ENCODE assay signal across 13 cellular contexts in genomic region chr1:119587328-119587727, GRCh38.
DNase-seq lines count a peak whose midpoint lies in the region; ATAC-seq and TF ChIP-seq lines count a peak whose summit lies in the region.
"Had no signal": no experiment of that assay in that cellular context is flagged by ENCODE, and none has a peak within 500 bp of the region (broad histone marks: within the 10 kb centered on the region; RNA-seq: fewer than 3 reads in every experiment).

No MANE protein-coding gene starts in this region.

- WGBS in esophagus squamous epithelium, 2 donors, result 55 to 72% methylated on average over 3 of the region's 3 CpGs

- CTCF ChIA-PET in CD8-positive, alpha-beta T cell (lab: Charles Lee), result no interaction called here

- H3K27ac Mint-ChIP-seq in CD8-positive, alpha-beta T cell, result no peak overlapping the region

- no peaks in the 10 kb centered on the region for H3K27me3 ChIP-seq in CD8-positive, alpha-beta T cell (ENCODE audit: insufficient read depth, low read length)
- H3K27me3 ChIP-seq in esophagus squamous epithelium, result no peaks in the 10 kb centered on the region
- H3K27me3 ChIP-seq: heart left ventricle had no signal

- H3K4me1 ChIP-seq in CD8-positive, alpha-beta T cell (ENCODE audit: insufficient read depth, low read length), result no peaks in the 10 kb centered on the region
- H3K4me1 ChIP-seq in esophagus squamous epithelium, result no peaks in the 10 kb centered on the region

- H3K36me3 Mint-ChIP-seq in CD8-positive, alpha-beta T cell, result no peaks in the 10 kb centered on the region

- POLR2A ChIA-PET in CD8-positive, alpha-beta T cell (lab: Charles Lee), result no interaction called here

- no peak overlapping the region for H3K4me3 Mint-ChIP-seq in CD8-positive, alpha-beta T cell

- H3K27me3 Mint-ChIP-seq in CD8-positive, alpha-beta T cell (ENCODE audit: low read depth), result no peaks in the 10 kb centered on the region

- no peak overlapping the region for H3K4me3 ChIP-seq in fibroblast of pulmonary artery (replicated peaks; ENCODE audit: low read depth, low read length)
- no peak overlapping the region for H3K4me3 ChIP-seq in CD8-positive, alpha-beta T cell (ENCODE audit: low read depth, low read length)
- H3K4me3 ChIP-seq in esophagus squamous epithelium, result no peak overlapping the region
- H3K4me3 ChIP-seq: heart left ventricle, PC-9 had no signal

- peak; percentile 5 for DNase-seq in AG08396 (ENCODE audit: low spot score)
- peak; percentile 39 for DNase-seq in NCI-H1092 (lab: John Stamatoyannopoulos, UW)
- peak; percentile 91 for DNase-seq in RPMI7951 (ENCODE audit: low read depth)
- DNase-seq in fibroblast of pulmonary artery (ENCODE audit: low read depth), result peak; percentile 39
- DNase-seq in CD8-positive, alpha-beta T cell, result no peak
- no peak for DNase-seq in retina
- no peak for DNase-seq in esophagus squamous epithelium (lab: John Stamatoyannopoulos, UW)
- no peak for DNase-seq in NCI-H2196 (lab: John Stamatoyannopoulos, UW; ENCODE audit: unreplicated experiment)
- DNase-seq: activated T-cell treated with anti-CD3 and anti-CD28 coated beads, Interleukin-2, amount 50 U/mL, for 48 hours; heart left ventricle; mesendoderm had no signal

- H3K9me3 ChIP-seq in CD8-positive, alpha-beta T cell (ENCODE audit: low read length), result no peaks in the 10 kb centered on the region
- H3K9me3 ChIP-seq in esophagus squamous epithelium, result no peaks in the 10 kb centered on the region
- H3K9me3 ChIP-seq: heart left ventricle had no signal

- no peaks in the 10 kb centered on the region for H3K9me3 Mint-ChIP-seq in CD8-positive, alpha-beta T cell

- H3K36me3 ChIP-seq in CD8-positive, alpha-beta T cell (ENCODE audit: insufficient read depth, low read length), result no peaks in the 10 kb centered on the region
- H3K36me3 ChIP-seq in esophagus squamous epithelium, result no peaks in the 10 kb centered on the region
- H3K36me3 ChIP-seq: heart left ventricle had no signal

- TF ChIP-seq CTCF in fibroblast of pulmonary artery (IDR thresholded peaks at IDR 0.05; ENCODE audit: low read length, missing control alignments), result no peak
- TF ChIP-seq CTCF in CD8-positive, alpha-beta T cell (IDR thresholded peaks at IDR 0.05), result no peak
- no peak for TF ChIP-seq CTCF in esophagus squamous epithelium (IDR thresholded peaks at IDR 0.05)

- intact Hi-C loops in CD8-positive, alpha-beta T cell (cut with DNase I, micrococcal nuclease), result no loop called here
- intact Hi-C loops in esophagus squamous epithelium (cut with DNase I), result no loop called here

- no peak for TF ChIP-seq POLR2A in esophagus squamous epithelium (IDR thresholded peaks at IDR 0.05)

- no peak for ATAC-seq in CD8-positive, alpha-beta T cell
- ATAC-seq: HCT116, heart left ventricle had no signal

- no peak overlapping the region for H3K27ac ChIP-seq in CD8-positive, alpha-beta T cell (ENCODE audit: low read depth, low read length)
- H3K27ac ChIP-seq in esophagus squamous epithelium, result no peak overlapping the region
- H3K27ac ChIP-seq: heart left ventricle, PC-9 had no signal

- H3K4me1 Mint-ChIP-seq in CD8-positive, alpha-beta T cell (ENCODE audit: low read depth), result no peaks in the 10 kb centered on the region

Comparison
In these comparisons a context has a peak if more than half of its experiments do, and no peak if none do; other contexts are left out.
1. DNase-seq: peak in AG08396 (single experiment), NCI-H1092 (single experiment), RPMI7951 (single experiment) and fibroblast of pulmonary artery (single experiment); none in CD8-positive, alpha-beta T cell (0 of 7), retina (single experiment), esophagus squamous epithelium (single experiment) and NCI-H2196 (single experiment).